17 cellular contexts compared by ENCODE assay signal in the genomic region with DNA sequence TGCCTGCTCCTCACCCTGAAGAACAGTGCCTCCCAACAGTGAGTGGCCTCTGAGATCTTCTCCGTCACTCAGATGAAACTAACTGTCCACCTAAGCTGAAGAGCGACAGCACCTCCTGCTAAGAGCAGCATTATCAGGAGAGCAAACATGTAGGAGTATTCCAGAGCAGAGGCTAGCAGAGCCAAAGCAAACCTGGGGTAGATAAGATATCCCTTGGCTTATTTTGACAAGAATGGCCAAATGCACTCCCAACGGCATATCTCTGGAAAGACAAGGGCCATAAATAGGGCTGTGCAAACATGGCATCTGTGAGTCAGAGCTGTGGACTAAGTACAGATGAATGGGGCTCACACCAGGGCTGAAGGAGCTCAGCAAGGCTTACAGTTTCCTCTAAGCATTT.
DNase-seq lines count a peak whose midpoint lies in the region; ATAC-seq and TF ChIP-seq lines count a peak whose summit lies in the region.
"Had no signal": no experiment of that assay in that cellular context is flagged by ENCODE, and none has a peak within 500 bp of the region (broad histone marks: within the 10 kb centered on the region; RNA-seq: fewer than 3 reads in every experiment).

No MANE protein-coding gene starts in this region.

- intact Hi-C loops in mucosa of descending colon (cut with DNase I, micrococcal nuclease) = no loop called here

- no peak overlapping the region for H3K27ac ChIP-seq in endodermal cell (ENCODE audit: low read depth, low read length)
- H3K27ac ChIP-seq: esophagus muscularis mucosa, upper lobe of left lung had no signal

- DNase-seq in DMS53 treated with DMSO at 0.1 percent for 48 hours (lab: John Stamatoyannopoulos, UW; ENCODE audit: unreplicated experiment) = peak; percentile 70
- peak; percentile 84 for DNase-seq in LNCaP clone FGC (ENCODE audit: low read depth)
- peak; percentile 64 for DNase-seq in endodermal cell
- peak in 1 of 3 donors; percentile 25 for DNase-seq in mucosa of descending colon
- no peak for DNase-seq in omental fat pad (ENCODE audit: low spot score)
- DNase-seq in DMS 273 treated with DMSO at 0.1 percent for 48 hours (lab: John Stamatoyannopoulos, UW) = no peak
- no peak for DNase-seq in NOMO-1 treated with DMSO at 0.1 percent for 48 hours (lab: John Stamatoyannopoulos, UW; ENCODE audit: unreplicated experiment)
- DNase-seq: activated CD4-positive, CD25-positive, alpha-beta regulatory T cell treated with anti-CD3 and anti-CD28 coated beads, Interleukin-2, amount 50 U/mL, for 72 hours; activated CD8-positive, alpha-beta memory T cell treated with anti-CD3 and anti-CD28 coated beads, Interleukin-2, amount 50 U/mL, for 48 hours; activated naive CD8-positive, alpha-beta T cell treated with anti-CD3 and anti-CD28 coated beads for 36 hours; DMS79 treated with DMSO at 0.1 percent for 48 hours; NCI-H1105 treated with DMSO at 0.1 percent for 48 hours; NCI-H446 treated with DMSO at 0.1 percent for 48 hours; T-cell; upper lobe of left lung had no signal

- no peak overlapping the region for H3K4me3 Mint-ChIP-seq in endodermal cell
- H3K4me3 Mint-ChIP-seq: activated naive CD8-positive, alpha-beta T cell treated with anti-CD3 and anti-CD28 coated beads for 36 hours; T-cell had no signal

- H3K4me1 ChIP-seq in endodermal cell (ENCODE audit: control insufficient read depth, insufficient read depth, low read length) (no peaks in the 10 kb centered on the region), mucosa of descending colon (ENCODE audit: low read depth) (no peaks in the 10 kb centered on the region)
- H3K4me1 ChIP-seq: esophagus muscularis mucosa, upper lobe of left lung had no signal

- no peak overlapping the region for H3K9ac ChIP-seq in endodermal cell (ENCODE audit: extremely low read depth, low read length, poor library complexity, severe bottlenecking)

- H3K27me3 Mint-ChIP-seq in endodermal cell (ENCODE audit: insufficient read depth) = no peaks in the 10 kb centered on the region
- H3K27me3 Mint-ChIP-seq: activated naive CD8-positive, alpha-beta T cell treated with anti-CD3 and anti-CD28 coated beads for 36 hours; T-cell had no signal

- H3K4me1 Mint-ChIP-seq in endodermal cell = peaks cover 5% of the 10 kb centered on the region
- H3K4me1 Mint-ChIP-seq: activated naive CD8-positive, alpha-beta T cell treated with anti-CD3 and anti-CD28 coated beads for 36 hours; T-cell had no signal

- H3K36me3 ChIP-seq in endodermal cell (ENCODE audit: control insufficient read depth, insufficient read depth, low read length) (peaks cover 77% of the 10 kb centered on the region), mucosa of descending colon (ENCODE audit: low read depth) (no peaks in the 10 kb centered on the region)

- no peak overlapping the region for H3K27ac Mint-ChIP-seq in endodermal cell
- H3K27ac Mint-ChIP-seq: activated naive CD8-positive, alpha-beta T cell treated with anti-CD3 and anti-CD28 coated beads for 36 hours; T-cell had no signal

- no peak for TF ChIP-seq CTCF in LNCaP clone FGC (IDR thresholded peaks at IDR 0.05; ENCODE audit: control insufficient read depth, extremely low read depth, insufficient read depth)
- no peak for TF ChIP-seq CTCF in endodermal cell (conservative IDR thresholded peaks at IDR 0.05)
- no peak for TF ChIP-seq CTCF in mucosa of descending colon (IDR thresholded peaks at IDR 0.05)
- TF ChIP-seq CTCF in omental fat pad (IDR thresholded peaks at IDR 0.05) = no peak

- no peaks in the 10 kb centered on the region for H3K9me3 ChIP-seq in endodermal cell (ENCODE audit: control insufficient read depth, low read length)
- no peaks in the 10 kb centered on the region for H3K9me3 ChIP-seq in mucosa of descending colon
- H3K9me3 ChIP-seq: esophagus muscularis mucosa, upper lobe of left lung had no signal

- WGBS in endodermal cell (ENCODE audit: insufficient coverage in 1 of 2, insufficient read length in 1 of 2), 2 experiments = 63 to 86% methylated on average over 3 of the region's 3 CpGs

- no peaks in the 10 kb centered on the region for H3K27me3 ChIP-seq in endodermal cell (ENCODE audit: control insufficient read depth, insufficient read depth, low read length, poor library complexity, severe bottlenecking)
- H3K27me3 ChIP-seq: esophagus muscularis mucosa, upper lobe of left lung had no signal

- H3K9me3 Mint-ChIP-seq in endodermal cell = no peaks in the 10 kb centered on the region
- H3K9me3 Mint-ChIP-seq: activated naive CD8-positive, alpha-beta T cell treated with anti-CD3 and anti-CD28 coated beads for 36 hours; T-cell had no signal

- peak; percentile 98 for ATAC-seq in mucosa of descending colon
- ATAC-seq in omental fat pad (ENCODE audit: low FRiP score) = no peak
- no peak for ATAC-seq in HG03175 (IDR thresholded peaks at IDR 0.05; ENCODE audit: unreplicated experiment)
- ATAC-seq: T-cell had no signal

- H3K4me3 ChIP-seq in LNCaP clone FGC (ENCODE audit: low read depth, low read length) (0 out of 2 replicates have a peak overlapping the region, but pooled peaks have one; percentile 13), endodermal cell (ENCODE audit: low read length) (peak overlapping the region; percentile 30), mucosa of descending colon (no peak overlapping the region)
- H3K4me3 ChIP-seq: esophagus muscularis mucosa, upper lobe of left lung had no signal

- H3K36me3 Mint-ChIP-seq in endodermal cell (ENCODE audit: low read depth) = peaks cover 31% of the 10 kb centered on the region
- H3K36me3 Mint-ChIP-seq: activated naive CD8-positive, alpha-beta T cell treated with anti-CD3 and anti-CD28 coated beads for 36 hours; T-cell had no signal

Comparison
In these comparisons a context has a peak if more than half of its experiments do, and no peak if none do; other contexts are left out.
1. DNase-seq: peak in DMS53 treated with DMSO at 0.1 percent for 48 hours (single experiment), LNCaP clone FGC (single experiment) and endodermal cell (single experiment); none in omental fat pad (single experiment), DMS 273 treated with DMSO at 0.1 percent for 48 hours (single experiment) and NOMO-1 treated with DMSO at 0.1 percent for 48 hours (single experiment).